ENCODE assay signal across 9 cellular contexts in the genomic region with DNA sequence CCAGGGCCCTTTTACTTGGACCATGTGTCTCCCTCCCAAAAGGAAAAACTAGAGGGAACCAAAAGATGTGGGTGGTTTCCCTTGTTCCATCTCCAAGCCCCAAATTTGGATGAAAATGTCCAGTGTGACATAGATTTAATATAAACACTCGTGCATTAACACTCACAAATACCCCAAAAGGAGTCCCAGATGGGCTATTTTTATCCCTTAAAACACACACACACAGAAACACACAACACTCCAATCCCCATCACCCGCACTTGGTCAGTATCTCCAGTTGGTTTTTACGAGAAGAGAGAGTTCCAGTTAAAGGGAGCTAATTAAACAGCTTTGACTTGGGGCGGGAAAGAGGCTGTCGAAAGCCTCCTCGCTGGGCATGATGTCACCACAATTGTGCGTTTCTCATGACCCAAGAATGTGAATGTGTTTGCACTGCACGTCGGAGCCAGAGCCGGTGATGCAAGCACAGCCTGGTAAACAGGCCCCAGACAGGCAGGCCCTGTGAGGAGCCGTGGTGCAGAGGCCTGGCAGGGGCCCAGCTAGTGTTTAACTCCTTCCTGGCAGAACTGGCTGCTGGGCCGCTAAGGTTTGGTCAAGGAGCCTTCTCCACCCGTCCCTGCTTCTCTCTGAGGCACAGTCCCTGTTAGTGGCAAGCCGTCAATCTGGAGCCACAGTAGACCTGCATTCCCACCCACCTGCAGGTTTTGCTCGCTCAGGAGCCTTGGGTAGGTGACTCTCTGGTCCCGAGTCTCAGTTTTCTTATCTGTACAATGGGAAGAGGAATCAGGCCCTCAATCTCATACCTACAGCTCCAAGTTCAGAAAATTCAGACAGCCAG. TPM values are rescaled to one million over a fixed set of nuclear protein-coding genes. Genes with fewer than 3 reads are reported as not detected.
A peak's percentile ranks its signal among the peaks of the same experiment; 100 is the strongest.
DNase-seq lines count a peak whose midpoint lies in the region; ATAC-seq, FAIRE-seq and TF ChIP-seq lines count a peak whose summit lies in the region.
"Had no signal": no experiment of that assay in that cellular context is flagged by ENCODE, and none has a peak within 500 bp of the region (broad histone marks: within the 10 kb centered on the region; RNA-seq: fewer than 3 reads in every experiment).

No MANE protein-coding gene starts in this region.

- no peaks in the 10 kb centered on the region for H3K27me3 ChIP-seq in CD8-positive, alpha-beta T cell (ENCODE audit: insufficient read depth, low read length)

- no peak overlapping the region for H3K27ac ChIP-seq in CD8-positive, alpha-beta T cell (ENCODE audit: low read depth, low read length)

- no peaks in the 10 kb centered on the region for H3K4me1 ChIP-seq in CD8-positive, alpha-beta T cell (ENCODE audit: insufficient read depth, low read length)

- no peak for FAIRE-seq in RCC 7860 (lab: Jason Lieb, UNC)

- no peak overlapping the region for H3K4me3 ChIP-seq in CD8-positive, alpha-beta T cell (ENCODE audit: low read depth, low read length)

- no peaks in the 10 kb centered on the region for H3K9me3 ChIP-seq in CD8-positive, alpha-beta T cell (ENCODE audit: low read length)

- peak; percentile 90 for DNase-seq in GM03348 (ENCODE audit: low spot score)
- DNase-seq in RCC 7860 (ENCODE audit: low spot score), result peak; percentile 78
- DNase-seq in fibroblast of gingiva (ENCODE audit: low read depth), result peak; percentile 95
- DNase-seq in nephron progenitor cell, result peak; percentile 27
- no peak for DNase-seq in HUDEP-2 (lab: John Stamatoyannopoulos, UW; ENCODE audit: unreplicated experiment in 76 of 76)
- no peak for DNase-seq in cortex of kidney (lab: John Stamatoyannopoulos, UW)
- no peak for DNase-seq in CD8-positive, alpha-beta T cell

- peaks cover 3% of the 10 kb centered on the region for H3K27me3 Mint-ChIP-seq in nephron progenitor cell (ENCODE audit: low read depth, poor library complexity)
- no peaks in the 10 kb centered on the region for H3K27me3 Mint-ChIP-seq in CD8-positive, alpha-beta T cell (ENCODE audit: low read depth)

- no peaks in the 10 kb centered on the region for H3K36me3 ChIP-seq in CD8-positive, alpha-beta T cell (ENCODE audit: insufficient read depth, low read length)

- no peak overlapping the region for H3K27ac Mint-ChIP-seq in nephron progenitor cell
- no peak overlapping the region for H3K27ac Mint-ChIP-seq in CD8-positive, alpha-beta T cell
- H3K27ac Mint-ChIP-seq: IgD-negative memory B cell had no signal

- H3K36me3 Mint-ChIP-seq in nephron progenitor cell (ENCODE audit: low read depth), result no peaks in the 10 kb centered on the region
- no peaks in the 10 kb centered on the region for H3K36me3 Mint-ChIP-seq in CD8-positive, alpha-beta T cell

- no peaks in the 10 kb centered on the region for H3K9me3 Mint-ChIP-seq in nephron progenitor cell
- no peaks in the 10 kb centered on the region for H3K9me3 Mint-ChIP-seq in CD8-positive, alpha-beta T cell
- H3K9me3 Mint-ChIP-seq: IgD-negative memory B cell had no signal

- POLR2A ChIA-PET in CD8-positive, alpha-beta T cell (lab: Charles Lee), result no interaction called here

- ATAC-seq in GM19351 (IDR thresholded peaks at IDR 0.05; ENCODE audit: unreplicated experiment), result no peak
- ATAC-seq in CD8-positive, alpha-beta T cell, result no peak

- intact Hi-C loops in CD8-positive, alpha-beta T cell (cut with DNase I, micrococcal nuclease), result no loop called here

- H3K4me1 Mint-ChIP-seq in nephron progenitor cell, result peaks cover 50% of the 10 kb centered on the region
- no peaks in the 10 kb centered on the region for H3K4me1 Mint-ChIP-seq in CD8-positive, alpha-beta T cell (ENCODE audit: low read depth)
- H3K4me1 Mint-ChIP-seq: IgD-negative memory B cell had no signal

- no peak overlapping the region for H3K4me3 Mint-ChIP-seq in nephron progenitor cell
- H3K4me3 Mint-ChIP-seq in CD8-positive, alpha-beta T cell, result no peak overlapping the region
- H3K4me3 Mint-ChIP-seq: IgD-negative memory B cell had no signal

- no peak for TF ChIP-seq CTCF in nephron progenitor cell (IDR thresholded peaks at IDR 0.05)
- no peak for TF ChIP-seq CTCF in CD8-positive, alpha-beta T cell (IDR thresholded peaks at IDR 0.05)

- CTCF ChIA-PET in CD8-positive, alpha-beta T cell (lab: Charles Lee), result no interaction called here

RNA-seq across cellular contexts. Expression of a gene that starts 25.6 kb away (rescaled TPM):
- total RNA-seq in CD8-positive, alpha-beta T cell, result 1 to 10 TPM; 4.0 to 4.9 TPM

RNA-seq across cellular contexts. Expression of a gene that starts 51.8 kb away (rescaled TPM):
- 10 to 100 TPM; 55.6 to 62.2 TPM for total RNA-seq in CD8-positive, alpha-beta T cell

Comparison
In these comparisons a context has a peak if more than half of its experiments do, and no peak if none do; other contexts are left out.
1. DNase-seq: peak in GM03348 (single experiment), RCC 7860 (single experiment), fibroblast of gingiva (single experiment) and nephron progenitor cell (single experiment); none in HUDEP-2 (0 of 76), cortex of kidney (single experiment) and CD8-positive, alpha-beta T cell (0 of 7).